ENCODE assay signal across 8 cellular contexts in the genomic region with DNA sequence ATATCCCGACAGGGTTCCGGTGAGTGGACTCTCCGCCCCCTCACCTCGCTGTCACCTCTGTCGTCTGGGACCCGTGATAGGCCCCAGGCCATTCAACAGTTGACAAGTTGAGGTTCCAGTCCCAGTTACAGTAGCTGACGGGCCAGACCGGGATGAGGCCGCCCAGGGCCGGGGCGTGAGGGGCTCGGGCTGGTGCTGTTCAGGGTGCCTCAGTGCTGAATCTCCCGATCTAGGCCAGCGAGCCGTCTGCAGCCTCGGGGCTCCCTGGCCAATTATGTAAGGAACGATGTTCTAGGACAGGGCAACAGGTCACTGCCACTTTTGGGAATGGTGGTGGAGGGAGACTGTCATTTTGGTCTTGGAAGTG. TPM values are rescaled to one million over a fixed set of nuclear protein-coding genes. Genes with fewer than 3 reads are reported as not detected.
DNase-seq lines count a peak whose midpoint lies in the region; ATAC-seq, FAIRE-seq and TF ChIP-seq lines count a peak whose summit lies in the region.

No MANE protein-coding gene starts in this region.

- H3K4me3 ChIP-seq in LNCaP clone FGC (ENCODE audit: low read depth, low read length), result peak overlapping the region; percentile 93
- peak overlapping the region; percentile 95 for H3K4me3 ChIP-seq in astrocyte (ENCODE audit: insufficient read depth, low read depth, low read length)
- H3K4me3 ChIP-seq in keratinocyte (ENCODE audit: control insufficient read depth in 2 of 3, extremely low read depth in 1 of 3, insufficient read depth in 2 of 3, low read depth in 1 of 3, low read length in 3 of 3), result peak overlapping the region; percentile 91 to 98 (median 92)

- H3K9me3 ChIP-seq in astrocyte (ENCODE audit: insufficient read depth, low read depth, low read length) (no peaks in the 10 kb centered on the region), keratinocyte (ENCODE audit: control insufficient read depth, low read depth, low read length) (no peaks in the 10 kb centered on the region)

- H3K27me3 ChIP-seq in astrocyte (ENCODE audit: insufficient read depth, low read length) (peaks cover 6% of the 10 kb centered on the region), keratinocyte (ENCODE audit: control insufficient read depth, extremely low read depth, insufficient read depth, low read length) (no peaks in the 10 kb centered on the region)

- peak overlapping the region; percentile 83 for H3K27ac ChIP-seq in astrocyte (ENCODE audit: low read depth, low read length)
- H3K27ac ChIP-seq in keratinocyte (ENCODE audit: control insufficient read depth, insufficient read depth, low read length), result peak overlapping the region; percentile 91

- ATAC-seq in stimulated activated naive CD8-positive, alpha-beta T cell treated with anti-CD3 and anti-CD28 coated beads, Interleukin-15, Interleukin-2, amounts not matched to agents 100 U/mL and 50 U/mL, for 24 hours, result no peak

- H3K27ac Mint-ChIP-seq in astrocyte (ENCODE audit: unreplicated experiment), result peak overlapping the region; percentile 34

- H4K20me1 ChIP-seq in astrocyte (ENCODE audit: insufficient read depth, low read length), result peaks cover 54% of the 10 kb centered on the region
- H4K20me1 ChIP-seq in keratinocyte (ENCODE audit: control insufficient read depth, extremely low read depth, insufficient read depth, low read length), result no peaks in the 10 kb centered on the region

- H3K36me3 ChIP-seq in astrocyte (ENCODE audit: insufficient read depth, low read length) (peaks cover 29% of the 10 kb centered on the region), keratinocyte (ENCODE audit: control insufficient read depth in 2 of 2, extremely low read depth in 1 of 2, insufficient read depth in 2 of 2, low read length in 2 of 2) (peaks cover 8 to 26% of the 10 kb centered on the region in 2 experiments)

- H3K9me3 Mint-ChIP-seq in astrocyte (ENCODE audit: unreplicated experiment), result no peaks in the 10 kb centered on the region

- H3K4me1 Mint-ChIP-seq in astrocyte (ENCODE audit: low read depth, unreplicated experiment), result peaks cover 16% of the 10 kb centered on the region

- no peaks in the 10 kb centered on the region for H3K9me1 ChIP-seq in keratinocyte (ENCODE audit: control insufficient read depth, extremely low read depth, insufficient read depth, low read length)

- H3K4me3 Mint-ChIP-seq in astrocyte (ENCODE audit: unreplicated experiment), result peak overlapping the region; percentile 89

- H3K27me3 Mint-ChIP-seq in astrocyte (ENCODE audit: low read depth, unreplicated experiment), result no peaks in the 10 kb centered on the region

- peaks cover 28% of the 10 kb centered on the region for H3K79me2 ChIP-seq in astrocyte (ENCODE audit: insufficient read depth, low read length)
- peaks cover 20% of the 10 kb centered on the region for H3K79me2 ChIP-seq in keratinocyte (ENCODE audit: control insufficient read depth, insufficient read depth, low read length)

- H3K9ac ChIP-seq in astrocyte (ENCODE audit: low read length), result peak overlapping the region; percentile 91
- H3K9ac ChIP-seq in keratinocyte (ENCODE audit: control insufficient read depth, extremely low read depth, insufficient read depth, low read length), result peak overlapping the region; percentile 88

- DNase-seq in activated naive CD4-positive, alpha-beta T cell treated with Interleukin-2 at 50 U/mL for 16 hours, result peak; percentile 22
- DNase-seq in activated naive CD4-positive, alpha-beta T cell treated with anti-CD3 and anti-CD28 coated beads, Interleukin-2, amount 50 U/mL, for 16 hours, result no peak
- no peak for DNase-seq in LNCaP clone FGC (ENCODE audit: low read depth)
- DNase-seq in astrocyte (ENCODE audit: low read depth), result no peak
- no peak for DNase-seq in keratinocyte (ENCODE audit: low read depth, low spot score)
- peak; percentile 23 for DNase-seq in stimulated activated naive CD8-positive, alpha-beta T cell treated with anti-CD3 and anti-CD28 coated beads, Interleukin-15, Interleukin-2, amounts not matched to agents 100 U/mL and 50 U/mL, for 24 hours
- no peak for DNase-seq in DMS153 (lab: John Stamatoyannopoulos, UW)
- no peak for DNase-seq in cerebellum (ENCODE audit: low spot score)

- peaks cover 11% of the 10 kb centered on the region for H3K4me1 ChIP-seq in astrocyte (ENCODE audit: insufficient read depth, low read length)
- peaks cover 21% of the 10 kb centered on the region for H3K4me1 ChIP-seq in keratinocyte (ENCODE audit: control insufficient read depth, extremely low read depth, insufficient read depth, low read length)

- H2AFZ ChIP-seq in astrocyte (ENCODE audit: low read depth, low read length), result peak overlapping the region; percentile 89
- H2AFZ ChIP-seq in keratinocyte (ENCODE audit: control insufficient read depth, low read length), result no peak overlapping the region

- FAIRE-seq in astrocyte (lab: Jason Lieb, UNC) (no peak), keratinocyte (lab: Jason Lieb, UNC) (no peak)

- peaks cover 8% of the 10 kb centered on the region for H3K36me3 Mint-ChIP-seq in astrocyte (ENCODE audit: low read depth, unreplicated experiment)

- H3K4me2 ChIP-seq in astrocyte (ENCODE audit: low read length), result peak overlapping the region; percentile 100
- peak overlapping the region; percentile 88 for H3K4me2 ChIP-seq in keratinocyte (ENCODE audit: control insufficient read depth, extremely low read depth, insufficient read depth, low read depth, low read length)

- dilution Hi-C loops in keratinocyte (cut with MboI; ENCODE audit: extremely low pct_ligation_motif_present, low sequenced_read_pairs), result no loop called here

- TF ChIP-seq CTCF in LNCaP clone FGC (IDR thresholded peaks at IDR 0.05; ENCODE audit: control insufficient read depth, extremely low read depth, insufficient read depth) (no peak), astrocyte (IDR thresholded peaks at IDR 0.05; ENCODE audit: insufficient read depth, low read depth, low read length) (no peak), keratinocyte (optimal IDR thresholded peaks at IDR 0.05 in 1 of 3, IDR thresholded peaks at IDR 0.05 in 1 of 3, conservative IDR thresholded peaks at IDR 0.05 in 1 of 3; ENCODE audit: extremely low read depth in 1 of 3, insufficient read depth in 2 of 3, low read length in 3 of 3) (no peak)

RNA-seq across cellular contexts. Expression of gene GABARAPL2, which starts 0.7 kb away (rescaled TPM):
- 108 and 109 TPM in 2 replicates for total RNA-seq in astrocyte
- 83.2 to 95.8 TPM (median 93.2 TPM) in 3 replicates for polyA plus RNA-seq in keratinocyte
- polyA plus RNA-seq in keratinocyte (2011; ENCODE audit: low read depth), result 101 TPM
- polyA plus RNA-seq in keratinocyte (2011; cell fraction: cytosol; rRNA removed), result 97.2 and 154 TPM in 2 replicates
- 63.6 and 67.4 TPM in 2 replicates for polyA plus RNA-seq in keratinocyte (2011; cell fraction: nucleus; rRNA removed)
- 93.6 and 222 TPM in 2 replicates for polyA plus RNA-seq in keratinocyte (2012; ENCODE audit: low replicate concordance)
- 10.0 to 31.2 TPM (median 24.8 TPM) in 3 replicates for polyA minus RNA-seq in keratinocyte
- 28.6 TPM for polyA minus RNA-seq in keratinocyte (2011; cell fraction: cytosol; rRNA and poly(A)+ RNA removed)
- 9.1 and 10.5 TPM in 2 replicates for polyA minus RNA-seq in keratinocyte (2011; cell fraction: nucleus; rRNA and poly(A)+ RNA removed)
- total RNA-seq in cerebellum, result 62.2 TPM

RNA-seq across cellular contexts. Expression of gene TMEM231, which starts 10.8 kb away (rescaled TPM):
- 10.5 and 10.7 TPM in 2 replicates for total RNA-seq in astrocyte
- 11.0 to 15.9 TPM (median 11.7 TPM) in 3 replicates for polyA plus RNA-seq in keratinocyte
- 2.0 TPM for polyA plus RNA-seq in keratinocyte (2011; ENCODE audit: low read depth)
- polyA plus RNA-seq in keratinocyte (2011; cell fraction: cytosol; rRNA removed), result 10.4 and 11.8 TPM in 2 replicates
- 21.7 and 30.6 TPM in 2 replicates for polyA plus RNA-seq in keratinocyte (2011; cell fraction: nucleus; rRNA removed)
- 6.6 and 6.7 TPM in 2 replicates for polyA plus RNA-seq in keratinocyte (2012; ENCODE audit: low replicate concordance)
- polyA minus RNA-seq in keratinocyte, result 32.9 to 53.0 TPM (median 35.4 TPM) in 3 replicates
- polyA minus RNA-seq in keratinocyte (2011; cell fraction: cytosol; rRNA and poly(A)+ RNA removed), result 12.7 TPM
- polyA minus RNA-seq in keratinocyte (2011; cell fraction: nucleus; rRNA and poly(A)+ RNA removed), result 16.7 and 21.5 TPM in 2 replicates
- 21.2 TPM for total RNA-seq in cerebellum

RNA-seq across cellular contexts. Expression of gene CHST5, which starts 31.0 kb away (rescaled TPM):
- total RNA-seq in astrocyte (0.09 TPM in 1 of 2 replicates, not detected in the other), cerebellum (0.45 TPM)
- polyA plus RNA-seq in keratinocyte, result 0.08 to 0.19 TPM (median 0.12 TPM) in 3 replicates
- polyA plus RNA-seq in keratinocyte (2011; ENCODE audit: low read depth), result not detected
- not detected in 2 replicates for polyA plus RNA-seq in keratinocyte (2011; cell fraction: cytosol; rRNA removed)
- polyA plus RNA-seq in keratinocyte (2011; cell fraction: nucleus; rRNA removed), result 0.38 and 0.40 TPM in 2 replicates
- 0.10 TPM in 1 of 2 replicates, not detected in the other for polyA plus RNA-seq in keratinocyte (2012; ENCODE audit: low replicate concordance)
- 0.16 TPM in 1 of 3 replicates, not detected in the others for polyA minus RNA-seq in keratinocyte
- not detected for polyA minus RNA-seq in keratinocyte (2011; cell fraction: cytosol; rRNA and poly(A)+ RNA removed)
- not detected in 2 replicates for polyA minus RNA-seq in keratinocyte (2011; cell fraction: nucleus; rRNA and poly(A)+ RNA removed)

RNA-seq across cellular contexts. Expression of gene ADAT1, which starts 56.2 kb away (rescaled TPM):
- total RNA-seq in astrocyte, result 37.4 and 37.9 TPM in 2 replicates
- polyA plus RNA-seq in keratinocyte, result 33.3 to 43.4 TPM (median 34.4 TPM) in 3 replicates
- polyA plus RNA-seq in keratinocyte (2011; ENCODE audit: low read depth), result 11.4 TPM
- polyA plus RNA-seq in keratinocyte (2011; cell fraction: cytosol; rRNA removed), result 34.4 and 40.8 TPM in 2 replicates
- 69.3 and 70.0 TPM in 2 replicates for polyA plus RNA-seq in keratinocyte (2011; cell fraction: nucleus; rRNA removed)
- 25.8 and 32.3 TPM in 2 replicates for polyA plus RNA-seq in keratinocyte (2012; ENCODE audit: low replicate concordance)
- 37.8 to 69.3 TPM (median 60.5 TPM) in 3 replicates for polyA minus RNA-seq in keratinocyte
- polyA minus RNA-seq in keratinocyte (2011; cell fraction: cytosol; rRNA and poly(A)+ RNA removed), result 14.6 TPM
- polyA minus RNA-seq in keratinocyte (2011; cell fraction: nucleus; rRNA and poly(A)+ RNA removed), result 17.4 and 38.6 TPM in 2 replicates
- 67.4 TPM for total RNA-seq in cerebellum

Comparison
In these comparisons a context has a peak if more than half of its experiments do, and no peak if none do; other contexts are left out.
1. DNase-seq: peak in activated naive CD4-positive, alpha-beta T cell treated with Interleukin-2 at 50 U/mL for 16 hours (single experiment) and stimulated activated naive CD8-positive, alpha-beta T cell treated with anti-CD3 and anti-CD28 coated beads, Interleukin-15, Interleukin-2, amounts not matched to agents 100 U/mL and 50 U/mL, for 24 hours (single experiment); none in activated naive CD4-positive, alpha-beta T cell treated with anti-CD3 and anti-CD28 coated beads, Interleukin-2, amount 50 U/mL, for 16 hours (single experiment), LNCaP clone FGC (single experiment), astrocyte (single experiment), keratinocyte (single experiment), DMS153 (single experiment) and cerebellum (single experiment).
2. Peak in every context shown above with its lines, with median percentiles within 50 percentile points of each other: H3K4me3 ChIP-seq.